ENCODE assay signal across 2 cellular contexts in genomic region chr6:143062551-143062950, GRCh38.
TF ChIP-seq lines count a peak whose summit lies in the region.

No MANE protein-coding gene starts in this region.

TF ChIP-seq in H1, 55 proteins besides CTCF, POLR2A, EP300 and RAD21:
- no peak for TF ChIP-seq RFX5 (IDR thresholded peaks at IDR 0.05; ENCODE audit: borderline replicate concordance, low read depth, low read length)
- 0 out of 2 replicates have a peak, but pooled peaks have one; percentile 16 for TF ChIP-seq CEBPB (IDR thresholded peaks at IDR 0.05; ENCODE audit: low read depth, low read length)
- TF ChIP-seq SAP30 (IDR thresholded peaks at IDR 0.05; ENCODE audit: insufficient read depth, insufficient replicate concordance, low read length) = no peak

TF ChIP-seq in neural cell, 6 proteins besides CTCF, POLR2A, EP300 and RAD21:
- TF ChIP-seq SMC3 (conservative IDR thresholded peaks at IDR 0.05; ENCODE audit: poor library complexity) (no peak), EZH2 (IDR thresholded peaks at IDR 0.05; ENCODE audit: borderline replicate concordance, insufficient read depth, low read length, poor library complexity, severe bottlenecking) (no peak), TAF1 (IDR thresholded peaks at IDR 0.05; ENCODE audit: low read depth) (no peak), POLR2AphosphoS5 (IDR thresholded peaks at IDR 0.05) (peak; percentile 32), MXI1 (conservative IDR thresholded peaks at IDR 0.05; ENCODE audit: poor library complexity, severe bottlenecking) (no peak)
- TF ChIP-seq, protein P1, sequence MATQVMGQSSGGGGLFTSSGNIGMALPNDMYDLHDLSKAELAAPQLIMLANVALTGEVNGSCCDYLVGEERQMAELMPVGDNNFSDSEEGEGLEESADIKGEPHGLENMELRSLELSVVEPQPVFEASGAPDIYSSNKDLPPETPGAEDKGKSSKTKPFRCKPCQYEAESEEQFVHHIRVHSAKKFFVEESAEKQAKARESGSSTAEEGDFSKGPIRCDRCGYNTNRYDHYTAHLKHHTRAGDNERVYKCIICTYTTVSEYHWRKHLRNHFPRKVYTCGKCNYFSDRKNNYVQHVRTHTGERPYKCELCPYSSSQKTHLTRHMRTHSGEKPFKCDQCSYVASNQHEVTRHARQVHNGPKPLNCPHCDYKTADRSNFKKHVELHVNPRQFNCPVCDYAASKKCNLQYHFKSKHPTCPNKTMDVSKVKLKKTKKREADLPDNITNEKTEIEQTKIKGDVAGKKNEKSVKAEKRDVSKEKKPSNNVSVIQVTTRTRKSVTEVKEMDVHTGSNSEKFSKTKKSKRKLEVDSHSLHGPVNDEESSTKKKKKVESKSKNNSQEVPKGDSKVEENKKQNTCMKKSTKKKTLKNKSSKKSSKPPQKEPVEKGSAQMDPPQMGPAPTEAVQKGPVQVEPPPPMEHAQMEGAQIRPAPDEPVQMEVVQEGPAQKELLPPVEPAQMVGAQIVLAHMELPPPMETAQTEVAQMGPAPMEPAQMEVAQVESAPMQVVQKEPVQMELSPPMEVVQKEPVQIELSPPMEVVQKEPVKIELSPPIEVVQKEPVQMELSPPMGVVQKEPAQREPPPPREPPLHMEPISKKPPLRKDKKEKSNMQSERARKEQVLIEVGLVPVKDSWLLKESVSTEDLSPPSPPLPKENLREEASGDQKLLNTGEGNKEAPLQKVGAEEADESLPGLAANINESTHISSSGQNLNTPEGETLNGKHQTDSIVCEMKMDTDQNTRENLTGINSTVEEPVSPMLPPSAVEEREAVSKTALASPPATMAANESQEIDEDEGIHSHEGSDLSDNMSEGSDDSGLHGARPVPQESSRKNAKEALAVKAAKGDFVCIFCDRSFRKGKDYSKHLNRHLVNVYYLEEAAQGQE (IDR thresholded peaks at IDR 0.05; ENCODE audit: borderline replicate concordance) = no peak
